Comparison of ENCODE assay signal across 9 cellular contexts in genomic region chrX:115949900-115950822, GRCh38.
DNase-seq lines count a peak whose midpoint lies in the region; ATAC-seq and TF ChIP-seq lines count a peak whose summit lies in the region.
"Had no signal": no experiment of that assay in that cellular context is flagged by ENCODE, and none has a peak within 500 bp of the region (broad histone marks: within the 10 kb centered on the region; RNA-seq: fewer than 3 reads in every experiment).

No MANE protein-coding gene starts in this region.

- H3K27ac ChIP-seq in caudate nucleus (ENCODE audit: low read depth, low read length) (peak overlapping the region; percentile 63), tibial artery (no peak overlapping the region), esophagus muscularis mucosa (replicated peaks in 1 of 4) (no peak overlapping the region)

- H3K27me3 ChIP-seq in tibial artery (no peaks in the 10 kb centered on the region), esophagus muscularis mucosa (no peaks in the 10 kb centered on the region)

- H3K4me3 ChIP-seq in tibial artery (no peak overlapping the region), esophagus muscularis mucosa (no peak overlapping the region)

- ATAC-seq in GM21717 (IDR thresholded peaks at IDR 0.05; ENCODE audit: unreplicated experiment): peak; percentile 36

- H3K9me3 ChIP-seq in tibial artery (no peaks in the 10 kb centered on the region), esophagus muscularis mucosa (no peaks in the 10 kb centered on the region)

- no peaks in the 10 kb centered on the region for H3K36me3 ChIP-seq in tibial artery
- no peaks in the 10 kb centered on the region for H3K36me3 ChIP-seq in esophagus muscularis mucosa

- no peak for TF ChIP-seq CTCF in tibial artery (IDR thresholded peaks at IDR 0.05)
- TF ChIP-seq CTCF in esophagus muscularis mucosa (IDR thresholded peaks at IDR 0.05): no peak

- H3K4me1 ChIP-seq in tibial artery (peaks cover 0 to 9% (median 0%) of the 10 kb centered on the region in 4 donors), esophagus muscularis mucosa (no peaks in the 10 kb centered on the region)

- TF ChIP-seq POLR2A in esophagus muscularis mucosa (IDR thresholded peaks at IDR 0.05; ENCODE audit: low read depth): no peak

- WGBS in esophagus muscularis mucosa: 51% methylated on average over 13 of the region's 17 CpGs

- no peak for TF ChIP-seq EP300 in esophagus muscularis mucosa (IDR thresholded peaks at IDR 0.05)

- DNase-seq in NCI-H2107 treated with DMSO at 0.1 percent for 48 hours (lab: John Stamatoyannopoulos, UW; ENCODE audit: unreplicated experiment) (peak; percentile 67), caudate nucleus (lab: John Stamatoyannopoulos, UW) (peak in 47 of 61 donors; percentile 2 to 95 (median 51)), pons (ENCODE audit: low spot score) (peak; percentile 55), tibial artery (no peak), esophagus muscularis mucosa (ENCODE audit: extremely low spot score) (no peak), hepatic stellate cell (ENCODE audit: low spot score) (no peak), SIG-M5 (lab: John Stamatoyannopoulos, UW) (no peak)
- DNase-seq: NK-92 treated with Interleukin-12 subunit alpha and Interleukin-12 subunit beta, amount 100 ng/mL, for 24 hours had no signal

- intact Hi-C loops in tibial artery (cut with DNase I; ENCODE audit: low total_unique reads): no loop called here
- intact Hi-C loops in esophagus muscularis mucosa (cut with DNase I): no loop called here

Comparison
In these comparisons a context has a peak if more than half of its experiments do, and no peak if none do; other contexts are left out.
1. DNase-seq: peak in NCI-H2107 treated with DMSO at 0.1 percent for 48 hours (single experiment), caudate nucleus (47 of 61) and pons (single experiment); none in tibial artery (0 of 2), esophagus muscularis mucosa (single experiment), hepatic stellate cell (single experiment) and SIG-M5 (single experiment).